ENCODE assay signal across 13 cellular contexts in genomic region chr4:83108101-83108861, GRCh38. TPM values are rescaled to one million over a fixed set of nuclear protein-coding genes. Genes with fewer than 3 reads are reported as not detected.
A peak's percentile ranks its signal among the peaks of the same experiment; 100 is the strongest.
DNase-seq lines count a peak whose midpoint lies in the region; ATAC-seq and TF ChIP-seq lines count a peak whose summit lies in the region.
"Had no signal": no experiment of that assay in that cellular context is flagged by ENCODE, and none has a peak within 500 bp of the region (broad histone marks: within the 10 kb centered on the region; RNA-seq: fewer than 3 reads in every experiment).

No MANE protein-coding gene starts in this region.

- no peaks in the 10 kb centered on the region for H3K9me3 Mint-ChIP-seq in CD8-positive, alpha-beta T cell
- H3K9me3 Mint-ChIP-seq in naive B cell = no peaks in the 10 kb centered on the region

- TF ChIP-seq CTCF in CD8-positive, alpha-beta T cell (IDR thresholded peaks at IDR 0.05) = no peak

- peak overlapping the region; percentile 97 for H3K27ac Mint-ChIP-seq in CD8-positive, alpha-beta T cell
- H3K27ac Mint-ChIP-seq in naive B cell = peak overlapping the region; percentile 87 to 98 (median 94)

- H3K4me1 ChIP-seq in CD8-positive, alpha-beta T cell (ENCODE audit: insufficient read depth, low read length) = peaks cover 48% of the 10 kb centered on the region

- peak; percentile 39 for ATAC-seq in CD8-positive, alpha-beta T cell
- ATAC-seq in naive B cell (ENCODE audit: low read depth in 2 of 2) (no peak), GM19328 (IDR thresholded peaks at IDR 0.05; ENCODE audit: unreplicated experiment) (no peak)
- ATAC-seq: heart left ventricle had no signal

- H3K4me3 Mint-ChIP-seq in CD8-positive, alpha-beta T cell = peak overlapping the region; percentile 99
- peak overlapping the region; percentile 88 to 99 (median 95) for H3K4me3 Mint-ChIP-seq in naive B cell

- H3K27ac ChIP-seq in CD8-positive, alpha-beta T cell (ENCODE audit: low read depth, low read length) = peak overlapping the region; percentile 68

- DNase-seq in CD8-positive, alpha-beta T cell = peak in 6 of 7 experiments; percentile 20 to 61 (median 39)
- peak; percentile 7 to 30 for DNase-seq in Kasumi-1 (lab: John Stamatoyannopoulos, UW)
- DNase-seq in activated gamma-delta T cell treated with Interleukin-2 at 50 U/mL for 16 hours = peak; percentile 28
- no peak for DNase-seq in naive B cell
- no peak for DNase-seq in OCI-M2 (lab: John Stamatoyannopoulos, UW; ENCODE audit: unreplicated experiment)
- no peak for DNase-seq in T-helper 9 cell
- DNase-seq in cerebellar cortex (ENCODE audit: low spot score) = no peak
- DNase-seq: heart left ventricle, mammary epithelial cell, NCI-H2227 treated with DMSO at 0.1 percent for 48 hours, substantia nigra had no signal

- no peaks in the 10 kb centered on the region for H3K27me3 Mint-ChIP-seq in CD8-positive, alpha-beta T cell (ENCODE audit: low read depth)
- H3K27me3 Mint-ChIP-seq in naive B cell = no peaks in the 10 kb centered on the region

- peak overlapping the region; percentile 69 for H3K4me3 ChIP-seq in CD8-positive, alpha-beta T cell (ENCODE audit: low read depth, low read length)

- peaks cover 56% of the 10 kb centered on the region for H3K4me1 Mint-ChIP-seq in CD8-positive, alpha-beta T cell (ENCODE audit: low read depth)
- H3K4me1 Mint-ChIP-seq in naive B cell = peaks cover 35 to 57% (median 40%) of the 10 kb centered on the region in 3 donors

- peaks cover 25% of the 10 kb centered on the region for H3K36me3 ChIP-seq in CD8-positive, alpha-beta T cell (ENCODE audit: insufficient read depth, low read length)

- POLR2A ChIA-PET in CD8-positive, alpha-beta T cell (lab: Charles Lee) = interaction anchor here (1.1 to 7.8 kb wide), 5 partner anchors 23 to 176 kb away, joined by 3 to 52 read pairs (median 3); partner anchors contain the start of genes COPS4 and COQ2

- no peaks in the 10 kb centered on the region for H3K27me3 ChIP-seq in CD8-positive, alpha-beta T cell (ENCODE audit: insufficient read depth, low read length)

- CTCF ChIA-PET in CD8-positive, alpha-beta T cell (lab: Charles Lee) = interaction anchor here (0.8 to 11.1 kb wide), 7 partner anchors 12 to 152 kb away, joined by 3 to 84 read pairs (median 10); no protein-coding TSS in a partner anchor

- intact Hi-C loops in CD8-positive, alpha-beta T cell (cut with DNase I, micrococcal nuclease) = loop anchor here in 1 of 2 experiments (2.0 kb wide), 1 partner anchor 37 kb away; no protein-coding TSS in a partner anchor

- H3K36me3 Mint-ChIP-seq in CD8-positive, alpha-beta T cell = peaks cover 68% of the 10 kb centered on the region
- peaks cover 14 to 18% of the 10 kb centered on the region in 2 donors for H3K36me3 Mint-ChIP-seq in naive B cell

- no peaks in the 10 kb centered on the region for H3K9me3 ChIP-seq in CD8-positive, alpha-beta T cell (ENCODE audit: low read length)
- H3K9me3 ChIP-seq: heart left ventricle had no signal

RNA-seq across cellular contexts. Expression of gene PLAC8, which starts 6.2 kb away (rescaled TPM):
- total RNA-seq in CD8-positive, alpha-beta T cell = 100 to 1,000 TPM; 225 to 234 TPM
- 1,000 to 10,000 TPM in 3 of 6 donors, 100 to 1,000 TPM in 3; 826 to 1,431 (median 949) TPM for polyA plus RNA-seq in naive B cell (ENCODE audit: low read depth in 6 of 6)
- total RNA-seq: SK-MEL-5 had no signal

Comparison
In these comparisons a context has a peak if more than half of its experiments do, and no peak if none do; other contexts are left out.
1. DNase-seq: peak in CD8-positive, alpha-beta T cell (6 of 7), Kasumi-1 (2 of 2) and activated gamma-delta T cell treated with Interleukin-2 at 50 U/mL for 16 hours (single experiment); none in naive B cell (single experiment), OCI-M2 (single experiment), T-helper 9 cell (single experiment) and cerebellar cortex (single experiment).